In the genomic region with DNA sequence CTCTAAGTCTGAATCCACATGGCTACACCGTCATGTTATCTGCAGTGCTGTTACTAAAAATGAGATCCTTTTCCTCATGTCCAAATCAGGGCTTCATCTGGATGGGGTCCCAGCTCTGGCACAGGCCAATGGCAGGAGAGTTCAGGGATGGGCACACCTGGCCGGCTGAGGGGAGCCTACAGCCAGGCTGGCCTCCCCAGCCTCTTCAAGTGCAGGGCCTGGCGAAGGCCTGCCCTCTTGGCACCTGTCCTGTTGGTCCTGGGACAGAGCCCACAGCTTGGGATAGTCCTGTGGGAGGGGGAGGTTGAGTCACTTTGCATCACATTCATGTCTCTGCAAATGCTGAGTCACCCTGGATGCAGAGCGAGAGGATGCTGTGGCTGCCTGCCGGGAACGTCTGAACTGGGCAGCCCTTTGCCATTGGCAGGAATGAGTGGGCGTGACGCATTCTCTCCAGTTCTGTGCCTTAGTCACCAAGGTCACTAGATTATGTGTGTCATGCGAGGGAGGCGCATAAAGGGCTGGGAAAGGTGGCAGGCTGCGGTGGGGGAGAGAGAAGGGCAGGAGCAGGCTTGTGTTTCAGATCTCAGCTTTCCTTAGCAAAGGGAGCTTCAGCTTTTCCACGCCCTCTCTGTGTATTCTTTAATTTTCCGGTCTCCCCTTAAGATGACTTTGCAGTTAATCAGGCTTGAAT, we compare ENCODE assay signal across 1 cellular context.
TF ChIP-seq lines count a peak whose summit lies in the region.

No MANE protein-coding gene starts in this region.

TF ChIP-seq in K562, 482 proteins besides CTCF, POLR2A, EP300 and RAD21 (continued from another document and continues in another):
- TF ChIP-seq, protein P1, sequence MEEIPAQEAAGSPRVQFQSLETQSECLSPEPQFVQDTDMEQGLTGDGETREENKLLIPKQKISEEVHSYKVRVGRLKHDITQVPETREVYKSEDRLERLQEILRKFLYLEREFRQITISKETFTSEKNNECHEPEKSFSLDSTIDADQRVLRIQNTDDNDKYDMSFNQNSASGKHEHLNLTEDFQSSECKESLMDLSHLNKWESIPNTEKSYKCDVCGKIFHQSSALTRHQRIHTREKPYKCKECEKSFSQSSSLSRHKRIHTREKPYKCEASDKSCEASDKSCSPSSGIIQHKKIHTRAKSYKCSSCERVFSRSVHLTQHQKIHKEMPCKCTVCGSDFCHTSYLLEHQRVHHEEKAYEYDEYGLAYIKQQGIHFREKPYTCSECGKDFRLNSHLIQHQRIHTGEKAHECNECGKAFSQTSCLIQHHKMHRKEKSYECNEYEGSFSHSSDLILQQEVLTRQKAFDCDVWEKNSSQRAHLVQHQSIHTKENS (CRISPR knock-in tag; IDR thresholded peaks at IDR 0.05) = no peak
- no peak for TF ChIP-seq CHD4 (IDR thresholded peaks at IDR 0.05; ENCODE audit: insufficient read depth, insufficient replicate concordance, low read depth, low read length, poor library complexity, severe bottlenecking)
- no peak for TF ChIP-seq SNIP1 (IDR thresholded peaks at IDR 0.05; ENCODE audit: low read depth)
- no peak for TF ChIP-seq TAF1 (IDR thresholded peaks at IDR 0.05; ENCODE audit: control insufficient read depth, extremely low read depth, insufficient read depth, low read length, severe bottlenecking)
- TF ChIP-seq ZNF311 (CRISPR knock-in tag; IDR thresholded peaks at IDR 0.05) = no peak
- no peak for TF ChIP-seq TSC22D4 (tag; IDR thresholded peaks at IDR 0.05)
- TF ChIP-seq, protein P2, sequence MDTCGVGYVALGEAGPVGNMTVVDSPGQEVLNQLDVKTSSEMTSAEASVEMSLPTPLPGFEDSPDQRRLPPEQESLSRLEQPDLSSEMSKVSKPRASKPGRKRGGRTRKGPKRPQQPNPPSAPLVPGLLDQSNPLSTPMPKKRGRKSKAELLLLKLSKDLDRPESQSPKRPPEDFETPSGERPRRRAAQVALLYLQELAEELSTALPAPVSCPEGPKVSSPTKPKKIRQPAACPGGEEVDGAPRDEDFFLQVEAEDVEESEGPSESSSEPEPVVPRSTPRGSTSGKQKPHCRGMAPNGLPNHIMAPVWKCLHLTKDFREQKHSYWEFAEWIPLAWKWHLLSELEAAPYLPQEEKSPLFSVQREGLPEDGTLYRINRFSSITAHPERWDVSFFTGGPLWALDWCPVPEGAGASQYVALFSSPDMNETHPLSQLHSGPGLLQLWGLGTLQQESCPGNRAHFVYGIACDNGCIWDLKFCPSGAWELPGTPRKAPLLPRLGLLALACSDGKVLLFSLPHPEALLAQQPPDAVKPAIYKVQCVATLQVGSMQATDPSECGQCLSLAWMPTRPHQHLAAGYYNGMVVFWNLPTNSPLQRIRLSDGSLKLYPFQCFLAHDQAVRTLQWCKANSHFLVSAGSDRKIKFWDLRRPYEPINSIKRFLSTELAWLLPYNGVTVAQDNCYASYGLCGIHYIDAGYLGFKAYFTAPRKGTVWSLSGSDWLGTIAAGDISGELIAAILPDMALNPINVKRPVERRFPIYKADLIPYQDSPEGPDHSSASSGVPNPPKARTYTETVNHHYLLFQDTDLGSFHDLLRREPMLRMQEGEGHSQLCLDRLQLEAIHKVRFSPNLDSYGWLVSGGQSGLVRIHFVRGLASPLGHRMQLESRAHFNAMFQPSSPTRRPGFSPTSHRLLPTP (IDR thresholded peaks at IDR 0.05; ENCODE audit: borderline replicate concordance, extremely low read depth, insufficient read length) = no peak
- TF ChIP-seq PTBP1 (IDR thresholded peaks at IDR 0.05; ENCODE audit: low read depth, low read length) = no peak
- peak; percentile 41 for TF ChIP-seq HNRNPLL (IDR thresholded peaks at IDR 0.05; ENCODE audit: low read depth, low read length, poor library complexity, severe bottlenecking)
- TF ChIP-seq RBM39 (optimal IDR thresholded peaks at IDR 0.05; ENCODE audit: low read depth, low read length) = no peak
- no peak for TF ChIP-seq HNRNPH1 (optimal IDR thresholded peaks at IDR 0.05; ENCODE audit: low read depth, low read length)
- TF ChIP-seq EHMT2 (IDR thresholded peaks at IDR 0.05) = 0 out of 2 replicates have a peak, but pooled peaks have one; percentile 14
- no peak for TF ChIP-seq ZBED1 (IDR thresholded peaks at IDR 0.05)
- TF ChIP-seq, protein P3, sequence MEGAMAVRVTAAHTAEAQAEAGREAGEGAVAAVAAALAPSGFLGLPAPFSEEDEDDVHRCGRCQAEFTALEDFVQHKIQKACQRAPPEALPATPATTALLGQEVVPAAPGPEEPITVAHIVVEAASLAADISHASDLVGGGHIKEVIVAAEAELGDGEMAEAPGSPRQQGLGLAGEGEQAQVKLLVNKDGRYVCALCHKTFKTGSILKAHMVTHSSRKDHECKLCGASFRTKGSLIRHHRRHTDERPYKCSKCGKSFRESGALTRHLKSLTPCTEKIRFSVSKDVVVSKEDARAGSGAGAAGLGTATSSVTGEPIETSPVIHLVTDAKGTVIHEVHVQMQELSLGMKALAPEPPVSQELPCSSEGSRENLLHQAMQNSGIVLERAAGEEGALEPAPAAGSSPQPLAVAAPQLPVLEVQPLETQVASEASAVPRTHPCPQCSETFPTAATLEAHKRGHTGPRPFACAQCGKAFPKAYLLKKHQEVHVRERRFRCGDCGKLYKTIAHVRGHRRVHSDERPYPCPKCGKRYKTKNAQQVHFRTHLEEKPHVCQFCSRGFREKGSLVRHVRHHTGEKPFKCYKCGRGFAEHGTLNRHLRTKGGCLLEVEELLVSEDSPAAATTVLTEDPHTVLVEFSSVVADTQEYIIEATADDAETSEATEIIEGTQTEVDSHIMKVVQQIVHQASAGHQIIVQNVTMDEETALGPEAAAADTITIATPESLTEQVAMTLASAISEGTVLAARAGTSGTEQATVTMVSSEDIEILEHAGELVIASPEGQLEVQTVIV (CRISPR knock-in tag; IDR thresholded peaks at IDR 0.05; ENCODE audit: borderline replicate concordance) = no peak
- TF ChIP-seq, protein P4, sequence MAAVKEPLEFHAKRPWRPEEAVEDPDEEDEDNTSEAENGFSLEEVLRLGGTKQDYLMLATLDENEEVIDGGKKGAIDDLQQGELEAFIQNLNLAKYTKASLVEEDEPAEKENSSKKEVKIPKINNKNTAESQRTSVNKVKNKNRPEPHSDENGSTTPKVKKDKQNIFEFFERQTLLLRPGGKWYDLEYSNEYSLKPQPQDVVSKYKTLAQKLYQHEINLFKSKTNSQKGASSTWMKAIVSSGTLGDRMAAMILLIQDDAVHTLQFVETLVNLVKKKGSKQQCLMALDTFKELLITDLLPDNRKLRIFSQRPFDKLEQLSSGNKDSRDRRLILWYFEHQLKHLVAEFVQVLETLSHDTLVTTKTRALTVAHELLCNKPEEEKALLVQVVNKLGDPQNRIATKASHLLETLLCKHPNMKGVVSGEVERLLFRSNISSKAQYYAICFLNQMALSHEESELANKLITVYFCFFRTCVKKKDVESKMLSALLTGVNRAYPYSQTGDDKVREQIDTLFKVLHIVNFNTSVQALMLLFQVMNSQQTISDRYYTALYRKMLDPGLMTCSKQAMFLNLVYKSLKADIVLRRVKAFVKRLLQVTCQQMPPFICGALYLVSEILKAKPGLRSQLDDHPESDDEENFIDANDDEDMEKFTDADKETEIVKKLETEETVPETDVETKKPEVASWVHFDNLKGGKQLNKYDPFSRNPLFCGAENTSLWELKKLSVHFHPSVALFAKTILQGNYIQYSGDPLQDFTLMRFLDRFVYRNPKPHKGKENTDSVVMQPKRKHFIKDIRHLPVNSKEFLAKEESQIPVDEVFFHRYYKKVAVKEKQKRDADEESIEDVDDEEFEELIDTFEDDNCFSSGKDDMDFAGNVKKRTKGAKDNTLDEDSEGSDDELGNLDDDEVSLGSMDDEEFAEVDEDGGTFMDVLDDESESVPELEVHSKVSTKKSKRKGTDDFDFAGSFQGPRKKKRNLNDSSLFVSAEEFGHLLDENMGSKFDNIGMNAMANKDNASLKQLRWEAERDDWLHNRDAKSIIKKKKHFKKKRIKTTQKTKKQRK (IDR thresholded peaks at IDR 0.05; ENCODE audit: borderline replicate concordance, low read depth, low read length) = no peak
- TF ChIP-seq ZNF212 (CRISPR knock-in tag; IDR thresholded peaks at IDR 0.05) = no peak
- TF ChIP-seq RBM15 (IDR thresholded peaks at IDR 0.05; ENCODE audit: insufficient read depth, low read length) = no peak
- TF ChIP-seq, protein P5, sequence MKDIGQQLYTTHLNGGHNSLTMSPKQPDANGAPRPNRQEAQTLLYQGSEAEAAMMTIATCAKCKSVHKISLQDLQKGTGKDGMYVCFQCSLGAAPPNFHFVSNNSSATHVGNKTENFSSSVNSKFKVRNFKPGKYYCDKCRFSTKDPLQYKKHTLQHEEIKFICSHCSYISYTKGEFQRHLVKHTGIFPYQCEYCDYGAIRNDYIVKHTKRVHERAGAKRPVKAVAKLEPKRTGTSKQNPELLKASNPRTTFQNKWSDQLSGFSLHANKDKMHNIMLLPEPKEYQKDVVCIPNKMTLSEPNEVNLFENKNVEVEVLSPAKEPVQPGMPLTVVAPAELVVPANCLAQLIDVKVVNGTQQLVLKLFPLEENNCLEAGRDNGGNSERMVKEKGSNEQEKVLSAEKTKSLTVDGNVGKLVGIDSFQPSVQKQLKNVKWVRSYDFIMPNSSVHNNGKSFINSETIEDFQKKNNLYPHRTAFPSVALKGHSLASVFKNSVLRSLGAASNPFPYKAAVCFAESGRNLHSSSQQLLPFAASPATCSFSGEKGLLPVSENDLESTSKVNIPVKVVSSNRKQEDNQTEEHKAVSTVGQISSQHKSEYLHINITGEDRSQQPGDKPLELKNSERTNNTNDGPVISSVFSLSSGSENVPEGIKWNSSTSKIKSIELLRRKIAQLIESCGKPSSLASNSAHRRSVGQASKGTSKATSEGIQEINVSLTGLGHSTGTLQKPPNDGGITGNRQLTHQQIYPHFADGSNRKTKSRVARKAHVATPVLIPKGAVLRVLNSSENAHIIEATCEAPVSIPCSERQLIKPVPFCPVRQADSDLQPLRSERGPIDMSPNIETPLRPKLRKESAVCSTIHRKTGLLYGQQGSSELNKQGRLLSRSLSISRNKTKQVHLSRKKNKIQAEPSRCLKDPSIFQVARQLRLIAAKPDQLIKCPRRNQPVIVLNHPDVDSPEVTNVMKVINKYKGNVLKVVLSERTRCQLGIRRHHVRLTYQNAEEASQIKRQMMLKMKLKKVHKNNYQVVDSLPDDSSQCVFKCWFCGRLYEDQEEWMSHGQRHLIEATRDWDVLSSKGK (CRISPR knock-in tag; IDR thresholded peaks at IDR 0.05) = no peak
- no peak for TF ChIP-seq ZNF197 (CRISPR knock-in tag; IDR thresholded peaks at IDR 0.05; ENCODE audit: low read depth)
- peak; percentile 96 for TF ChIP-seq EGR1 (conservative IDR thresholded peaks at IDR 0.05)
- TF ChIP-seq MYC (IDR thresholded peaks at IDR 0.05; ENCODE audit: low read depth, low read length) = no peak
- no peak for TF ChIP-seq MYC (CRISPR knock-in tag; IDR thresholded peaks at IDR 0.05; ENCODE audit: borderline replicate concordance, low read depth)
- TF ChIP-seq PTTG1 (tag; IDR thresholded peaks at IDR 0.05; ENCODE audit: low read depth) = no peak
- no peak for TF ChIP-seq ARNT (IDR thresholded peaks at IDR 0.05)
- TF ChIP-seq HSF4 (CRISPR knock-in tag; IDR thresholded peaks at IDR 0.05; ENCODE audit: borderline replicate concordance) = no peak
- TF ChIP-seq KAT8 (IDR thresholded peaks at IDR 0.05; ENCODE audit: low read depth) = no peak
- TF ChIP-seq, protein P6, sequence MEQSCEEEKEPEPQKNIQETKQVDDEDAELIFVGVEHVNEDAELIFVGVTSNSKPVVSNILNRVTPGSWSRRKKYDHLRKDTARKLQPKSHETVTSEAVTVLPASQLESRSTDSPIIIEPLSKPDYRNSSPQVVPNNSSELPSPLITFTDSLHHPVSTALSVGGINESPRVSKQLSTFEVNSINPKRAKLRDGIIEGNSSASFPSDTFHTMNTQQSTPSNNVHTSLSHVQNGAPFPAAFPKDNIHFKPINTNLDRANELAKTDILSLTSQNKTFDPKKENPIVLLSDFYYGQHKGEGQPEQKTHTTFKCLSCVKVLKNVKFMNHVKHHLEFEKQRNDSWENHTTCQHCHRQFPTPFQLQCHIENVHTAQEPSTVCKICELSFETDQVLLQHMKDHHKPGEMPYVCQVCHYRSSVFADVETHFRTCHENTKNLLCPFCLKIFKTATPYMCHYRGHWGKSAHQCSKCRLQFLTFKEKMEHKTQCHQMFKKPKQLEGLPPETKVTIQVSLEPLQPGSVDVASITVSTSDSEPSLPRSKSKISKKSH (CRISPR knock-in tag; IDR thresholded peaks at IDR 0.05) = no peak
- TF ChIP-seq DACH1 (IDR thresholded peaks at IDR 0.05; ENCODE audit: partially characterized antibody) = no peak
- TF ChIP-seq TAF9B (IDR thresholded peaks at IDR 0.05; ENCODE audit: partially characterized antibody) = peak; percentile 35
- no peak for TF ChIP-seq TGIF2 (CRISPR knock-in tag; IDR thresholded peaks at IDR 0.05)
- no peak; the same call in 1 of the 2 replicates for TF ChIP-seq JUNB (CRISPR knock-in tag; conservative IDR thresholded peaks at IDR 0.05)
- TF ChIP-seq, protein P7, sequence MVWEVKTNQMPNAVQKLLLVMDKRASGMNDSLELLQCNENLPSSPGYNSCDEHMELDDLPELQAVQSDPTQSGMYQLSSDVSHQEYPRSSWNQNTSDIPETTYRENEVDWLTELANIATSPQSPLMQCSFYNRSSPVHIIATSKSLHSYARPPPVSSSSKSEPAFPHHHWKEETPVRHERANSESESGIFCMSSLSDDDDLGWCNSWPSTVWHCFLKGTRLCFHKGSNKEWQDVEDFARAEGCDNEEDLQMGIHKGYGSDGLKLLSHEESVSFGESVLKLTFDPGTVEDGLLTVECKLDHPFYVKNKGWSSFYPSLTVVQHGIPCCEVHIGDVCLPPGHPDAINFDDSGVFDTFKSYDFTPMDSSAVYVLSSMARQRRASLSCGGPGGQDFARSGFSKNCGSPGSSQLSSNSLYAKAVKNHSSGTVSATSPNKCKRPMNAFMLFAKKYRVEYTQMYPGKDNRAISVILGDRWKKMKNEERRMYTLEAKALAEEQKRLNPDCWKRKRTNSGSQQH (CRISPR knock-in tag; IDR thresholded peaks at IDR 0.05) = no peak
- no peak for TF ChIP-seq GATA2 (CRISPR knock-in tag; IDR thresholded peaks at IDR 0.05)
- TF ChIP-seq, protein P8, sequence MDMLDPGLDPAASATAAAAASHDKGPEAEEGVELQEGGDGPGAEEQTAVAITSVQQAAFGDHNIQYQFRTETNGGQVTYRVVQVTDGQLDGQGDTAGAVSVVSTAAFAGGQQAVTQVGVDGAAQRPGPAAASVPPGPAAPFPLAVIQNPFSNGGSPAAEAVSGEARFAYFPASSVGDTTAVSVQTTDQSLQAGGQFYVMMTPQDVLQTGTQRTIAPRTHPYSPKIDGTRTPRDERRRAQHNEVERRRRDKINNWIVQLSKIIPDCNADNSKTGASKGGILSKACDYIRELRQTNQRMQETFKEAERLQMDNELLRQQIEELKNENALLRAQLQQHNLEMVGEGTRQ (CRISPR knock-in tag; IDR thresholded peaks at IDR 0.05) = no peak
- no peak for TF ChIP-seq HMG20B (CRISPR knock-in tag; IDR thresholded peaks at IDR 0.05)
- TF ChIP-seq DDX20 (tag; IDR thresholded peaks at IDR 0.05; ENCODE audit: low read depth) = no peak
- no peak for TF ChIP-seq RBM22 (IDR thresholded peaks at IDR 0.05; ENCODE audit: low read depth, low read length, poor library complexity, severe bottlenecking)
- TF ChIP-seq ZNF436 (CRISPR knock-in tag; IDR thresholded peaks at IDR 0.05) = no peak
- no peak for TF ChIP-seq ZNF232 (CRISPR knock-in tag; IDR thresholded peaks at IDR 0.05)
- TF ChIP-seq ZNF384 (IDR thresholded peaks at IDR 0.05; ENCODE audit: low read depth, low read length) = no peak
- TF ChIP-seq SMARCA4 (IDR thresholded peaks at IDR 0.05) = peak; percentile 87
- no peak for TF ChIP-seq POLR3G (IDR thresholded peaks at IDR 0.05; ENCODE audit: extremely low read depth, insufficient read length, insufficient replicate concordance)
- TF ChIP-seq MTA3 (IDR thresholded peaks at IDR 0.05; ENCODE audit: borderline replicate concordance) = no peak
- TF ChIP-seq ZEB2 (IDR thresholded peaks at IDR 0.05) = peak; percentile 65
- TF ChIP-seq ZNF263 (CRISPR knock-in tag; IDR thresholded peaks at IDR 0.05; ENCODE audit: borderline replicate concordance) = no peak
- peak; percentile 58 for TF ChIP-seq NEUROD1 (IDR thresholded peaks at IDR 0.05; ENCODE audit: borderline replicate concordance, low read depth, low read length, partially characterized antibody)
